15 cellular contexts compared by ENCODE assay signal in the genomic region with DNA sequence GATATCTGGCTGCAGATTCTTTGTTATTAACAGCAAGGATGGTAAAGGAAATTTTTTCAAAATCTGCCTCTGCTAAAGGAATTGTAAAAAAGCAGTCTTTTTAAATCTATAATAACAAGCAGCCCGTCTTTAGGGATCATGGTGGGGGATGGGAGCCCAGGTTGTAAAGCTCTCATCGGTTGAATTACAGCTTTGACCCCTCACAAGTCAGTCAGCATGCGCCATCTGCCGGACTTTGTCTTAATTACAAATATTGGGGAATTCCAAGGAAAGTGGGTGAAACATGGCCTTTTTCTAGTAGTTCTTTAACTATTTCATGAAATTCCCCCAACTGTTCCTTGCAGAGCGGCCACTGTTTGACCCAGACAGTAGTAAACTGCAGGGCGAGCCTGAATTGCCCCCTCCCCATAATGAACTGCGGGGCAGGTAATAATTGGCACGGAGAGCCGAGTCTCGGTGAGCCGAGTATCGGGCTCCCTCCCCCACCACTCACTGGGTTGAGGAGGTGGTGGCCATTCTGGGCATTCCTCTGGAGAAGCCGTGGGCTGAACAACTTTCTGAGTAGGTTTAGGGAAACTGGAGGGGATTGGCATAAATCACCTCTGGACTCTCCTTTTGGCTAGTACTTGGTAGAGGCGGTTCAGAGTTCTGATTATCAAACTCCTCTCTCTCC. TPM values are rescaled to one million over a fixed set of nuclear protein-coding genes. Genes with fewer than 3 reads are reported as not detected.
DNase-seq lines count a peak whose midpoint lies in the region; ATAC-seq and TF ChIP-seq lines count a peak whose summit lies in the region.
"Had no signal": no experiment of that assay in that cellular context is flagged by ENCODE, and none has a peak within 500 bp of the region (broad histone marks: within the 10 kb centered on the region; RNA-seq: fewer than 3 reads in every experiment).

No MANE protein-coding gene starts in this region.

- no peaks in the 10 kb centered on the region for H3K4me1 Mint-ChIP-seq in Calu3 (ENCODE audit: low read depth, unreplicated experiment)
- H3K4me1 Mint-ChIP-seq: activated naive CD8-positive, alpha-beta T cell treated with anti-CD3 and anti-CD28 coated beads for 36 hours; T-helper 17 cell had no signal

- H3K27ac Mint-ChIP-seq in Calu3 (ENCODE audit: unreplicated experiment): no peak overlapping the region
- H3K27ac Mint-ChIP-seq: activated naive CD8-positive, alpha-beta T cell treated with anti-CD3 and anti-CD28 coated beads for 36 hours; T-helper 17 cell had no signal

- ATAC-seq in HG02885 (IDR thresholded peaks at IDR 0.05; ENCODE audit: poor library complexity, unreplicated experiment): no peak
- ATAC-seq: T-helper 17 cell had no signal

- H3K4me3 Mint-ChIP-seq in Calu3 (ENCODE audit: low read depth, unreplicated experiment): no peak overlapping the region
- H3K4me3 Mint-ChIP-seq: activated naive CD8-positive, alpha-beta T cell treated with anti-CD3 and anti-CD28 coated beads for 36 hours; T-helper 17 cell had no signal

- intact Hi-C loops in Calu3 (cut with micrococcal nuclease; ENCODE audit: unreplicated experiment): no loop called here

- BruUV-seq in Calu3 (replicated peaks; lab: Mats Ljungman, UMichigan): no TSS peak

- no peak for TF ChIP-seq CTCF in Calu3 (IDR thresholded peaks at IDR 0.05; ENCODE audit: unreplicated experiment)

- H3K27me3 Mint-ChIP-seq in Calu3 (ENCODE audit: unreplicated experiment): no peaks in the 10 kb centered on the region
- H3K27me3 Mint-ChIP-seq: activated naive CD8-positive, alpha-beta T cell treated with anti-CD3 and anti-CD28 coated beads for 36 hours; T-helper 17 cell had no signal

- H3K36me3 Mint-ChIP-seq in Calu3 (ENCODE audit: insufficient read depth, unreplicated experiment): no peaks in the 10 kb centered on the region

- peaks cover 16% of the 10 kb centered on the region for H3K9me3 Mint-ChIP-seq in Calu3 (ENCODE audit: low read depth, unreplicated experiment)

- CTCF ChIA-PET in Calu3 (lab: Charles Lee): no interaction called here

- DNase-seq in DMS53 treated with DMSO at 0.1 percent for 48 hours (lab: John Stamatoyannopoulos, UW; ENCODE audit: unreplicated experiment) (peak; percentile 62), NAMALWA (ENCODE audit: low spot score) (peak; percentile 41), RPMI7951 (ENCODE audit: low read depth) (peak; percentile 33), mesenteric fat pad (ENCODE audit: low spot score) (peak; percentile 67), nucleus accumbens (lab: John Stamatoyannopoulos, UW) (no peak), Calu3 (no peak), NCI-H1694 (lab: John Stamatoyannopoulos, UW) (no peak)
- DNase-seq: activated naive CD8-positive, alpha-beta T cell treated with anti-CD3 and anti-CD28 coated beads for 36 hours; DMS79; dorsolateral prefrontal cortex; mesenchymal stem cell; retina; T-helper 17 cell had no signal

RNA-seq across cellular contexts. Expression of a gene that starts 11.6 kb away (rescaled TPM):
- total RNA-seq in RPMI7951 (2014; rRNA removed; shearing (Covaris generic)): 0.78 and 1.6 TPM in 2 replicates
- total RNA-seq in mesenteric fat pad (1.5 TPM), Calu3 (2022) (not detected in 2 replicates)

RNA-seq across cellular contexts. Expression of a gene that starts 36.0 kb away (rescaled TPM):
- total RNA-seq in RPMI7951 (2014; rRNA removed; shearing (Covaris generic)): not detected in 2 replicates
- total RNA-seq in mesenteric fat pad (not detected), Calu3 (2022) (not detected in 2 replicates)
- total RNA-seq: activated CD8-positive, alpha-beta memory T cell treated with anti-CD3 and anti-CD28 coated beads for 36 hours; activated naive CD8-positive, alpha-beta T cell treated with anti-CD3 and anti-CD28 coated beads for 36 hours had no signal

Comparison
In these comparisons a context has a peak if more than half of its experiments do, and no peak if none do; other contexts are left out.
1. DNase-seq: peak in DMS53 treated with DMSO at 0.1 percent for 48 hours (single experiment), NAMALWA (single experiment), RPMI7951 (single experiment) and mesenteric fat pad (single experiment); none in nucleus accumbens (0 of 56), Calu3 (single experiment) and NCI-H1694 (single experiment).